In the genomic region with DNA sequence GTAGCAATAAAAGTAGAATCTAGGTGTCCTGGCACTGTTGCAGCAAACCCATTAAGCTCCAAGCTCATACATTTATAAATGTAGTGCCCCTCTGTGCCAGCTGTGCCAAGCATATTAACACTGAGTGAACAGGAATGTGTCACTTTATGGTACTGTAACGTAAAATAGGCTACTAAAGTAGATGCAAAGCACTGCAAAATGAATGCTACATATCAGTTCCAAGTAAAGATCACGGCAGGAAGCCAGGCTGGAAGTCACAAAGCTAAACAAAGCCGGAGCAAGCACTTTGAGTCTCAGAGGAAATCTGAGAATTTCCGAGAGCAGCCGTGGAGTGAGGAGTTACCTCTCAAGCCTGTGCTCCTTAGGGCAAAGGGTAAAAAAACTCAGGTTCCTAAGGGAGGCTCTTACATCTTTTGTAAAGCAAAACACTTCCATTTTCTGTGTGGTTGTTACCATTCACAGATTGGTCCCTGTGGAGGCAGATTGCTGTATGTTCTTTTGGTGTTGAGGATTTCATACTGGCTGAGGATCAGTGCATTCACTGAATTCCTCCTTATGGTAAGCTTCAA, we compare ENCODE assay signal across 13 cellular contexts.
DNase-seq lines count a peak whose midpoint lies in the region; ATAC-seq, FAIRE-seq and TF ChIP-seq lines count a peak whose summit lies in the region.
"Had no signal": no experiment of that assay in that cellular context is flagged by ENCODE, and none has a peak within 500 bp of the region (broad histone marks: within the 10 kb centered on the region; RNA-seq: fewer than 3 reads in every experiment).

No MANE protein-coding gene starts in this region.

- H3K9ac ChIP-seq in neuronal stem cell (ENCODE audit: low read depth, low read length, poor library complexity) = no peak overlapping the region

- TF ChIP-seq CTCF in astrocyte of the spinal cord (IDR thresholded peaks at IDR 0.05; ENCODE audit: low read depth, low read length) (no peak), natural killer cell (IDR thresholded peaks at IDR 0.05) (no peak)

- no peaks in the 10 kb centered on the region for H3K4me1 Mint-ChIP-seq in natural killer cell
- H3K4me1 Mint-ChIP-seq: stimulated activated effector memory CD8-positive, alpha-beta T cell treated with anti-CD3 and anti-CD28 coated beads, Interleukin-12 subunit alpha, Interleukin-12 subunit beta, amount 100 ng/mL, for 72 hours had no signal

- H3K9me3 Mint-ChIP-seq in natural killer cell = no peaks in the 10 kb centered on the region
- H3K9me3 Mint-ChIP-seq: stimulated activated effector memory CD8-positive, alpha-beta T cell treated with anti-CD3 and anti-CD28 coated beads, Interleukin-12 subunit alpha, Interleukin-12 subunit beta, amount 100 ng/mL, for 72 hours had no signal

- H3K36me3 Mint-ChIP-seq in natural killer cell = no peaks in the 10 kb centered on the region

- WGBS in neuronal stem cell (ENCODE audit: extremely low coverage in 2 of 2, insufficient read length in 2 of 2, insufficient replicate concordance in 1 of 2), 2 donors = no CpG with 5 or more reads among the region's 5 CpGs

- no peak overlapping the region for H3K18ac ChIP-seq in neuronal stem cell (ENCODE audit: low read length)

- no peak overlapping the region for H3K27ac Mint-ChIP-seq in natural killer cell
- H3K27ac Mint-ChIP-seq: stimulated activated effector memory CD8-positive, alpha-beta T cell treated with anti-CD3 and anti-CD28 coated beads, Interleukin-12 subunit alpha, Interleukin-12 subunit beta, amount 100 ng/mL, for 72 hours had no signal

- H3K4me3 ChIP-seq in astrocyte of the spinal cord (ENCODE audit: low read depth, low read length) (no peak overlapping the region), neuronal stem cell (ENCODE audit: low read length in 2 of 2) (no peak overlapping the region)

- TF ChIP-seq POLR2A in GM12892 (IDR thresholded peaks at IDR 0.05; ENCODE audit: low read depth, low read length) = no peak

- H3K9me3 ChIP-seq in neuronal stem cell (replicated peaks in 1 of 2; ENCODE audit: control insufficient read depth in 2 of 2, insufficient read depth in 1 of 2, low read depth in 1 of 2, low read length in 2 of 2) = no peaks in the 10 kb centered on the region

- no peak overlapping the region for H3K4ac ChIP-seq in neuronal stem cell (ENCODE audit: low read length)

- intact Hi-C loops in left ventricle myocardium superior (cut with micrococcal nuclease) = no loop called here
- intact Hi-C loops in natural killer cell (cut with micrococcal nuclease) = no loop called here

- no peak overlapping the region for H3K4me2 ChIP-seq in neuronal stem cell (ENCODE audit: insufficient read depth, low read length, poor library complexity, severe bottlenecking)

- H3K27me3 Mint-ChIP-seq in natural killer cell (ENCODE audit: low read depth in 2 of 2) = no peaks in the 10 kb centered on the region

- no peak overlapping the region for H3K4me3 Mint-ChIP-seq in natural killer cell
- H3K4me3 Mint-ChIP-seq: stimulated activated effector memory CD8-positive, alpha-beta T cell treated with anti-CD3 and anti-CD28 coated beads, Interleukin-12 subunit alpha, Interleukin-12 subunit beta, amount 100 ng/mL, for 72 hours had no signal

- H4K8ac ChIP-seq in neuronal stem cell (ENCODE audit: low read depth, low read length) = no peak overlapping the region

- no peak overlapping the region for H3K14ac ChIP-seq in neuronal stem cell (ENCODE audit: low read length)

- no peaks in the 10 kb centered on the region for H3K27me3 ChIP-seq in neuronal stem cell (ENCODE audit: control insufficient read depth in 3 of 3, insufficient read depth in 3 of 3, low read depth in 1 of 3, low read length in 3 of 3)

- no peak overlapping the region for H4K91ac ChIP-seq in neuronal stem cell (ENCODE audit: low read depth, low read length, poor library complexity)

- no peak overlapping the region for H2BK120ac ChIP-seq in neuronal stem cell (ENCODE audit: low read depth, low read length)

- H2BK5ac ChIP-seq in neuronal stem cell (ENCODE audit: low read length) = no peak overlapping the region

- FAIRE-seq in GM12892 (lab: Jason Lieb, UNC) = no peak
- FAIRE-seq: RCC 7860 had no signal

- peak overlapping the region; percentile 32 for H3K27ac ChIP-seq in neuronal stem cell (replicated peaks; ENCODE audit: low read length)

- peak; percentile 88 for DNase-seq in DMS79 (lab: John Stamatoyannopoulos, UW)
- peak; percentile 25 for DNase-seq in astrocyte of the spinal cord (ENCODE audit: low read depth, low spot score)
- DNase-seq in left ventricle myocardium superior = no peak
- peak; percentile 32 for DNase-seq in neuronal stem cell (ENCODE audit: low spot score)
- DNase-seq in GM12892 (ENCODE audit: insufficient read length) = no peak
- DNase-seq in natural killer cell = no peak
- DNase-seq: amniotic stem cell, C1 segment of cervical spinal cord, NCI-H187 treated with DMSO at 0.1 percent for 48 hours had no signal

- no peak overlapping the region for H3K23ac ChIP-seq in neuronal stem cell (ENCODE audit: low read depth, low read length, poor library complexity)

- peaks cover 13 to 22% of the 10 kb centered on the region in 2 donors for H3K4me1 ChIP-seq in neuronal stem cell (ENCODE audit: control insufficient read depth in 2 of 2, insufficient read depth in 1 of 2, low read depth in 1 of 2, low read length in 2 of 2)

- in situ Hi-C loops in astrocyte of the spinal cord (cut with HindIII; ENCODE audit: low sequenced_read_pairs) = no loop called here

- ATAC-seq in left ventricle myocardium superior (peak; percentile 66), GM18909 (IDR thresholded peaks at IDR 0.05; ENCODE audit: poor library complexity, unreplicated experiment) (no peak), HG03439 (IDR thresholded peaks at IDR 0.05; ENCODE audit: unreplicated experiment) (no peak), natural killer cell (no peak)
- ATAC-seq: stimulated activated effector memory CD8-positive, alpha-beta T cell treated with anti-CD3 and anti-CD28 coated beads, Interleukin-12 subunit alpha, Interleukin-12 subunit beta, amount 100 ng/mL, for 72 hours had no signal

- H3K36me3 ChIP-seq in neuronal stem cell (replicated peaks in 1 of 2; ENCODE audit: control insufficient read depth in 2 of 2, insufficient read depth in 2 of 2, low read length in 2 of 2) = peaks cover 0 to 12% of the 10 kb centered on the region in 2 donors

- no peak overlapping the region for H2BK15ac ChIP-seq in neuronal stem cell (ENCODE audit: low read length)

- H2AFZ ChIP-seq in neuronal stem cell (ENCODE audit: low read length) = peak overlapping the region; percentile 17

- H3K79me1 ChIP-seq in neuronal stem cell (ENCODE audit: low read depth, low read length) = no peaks in the 10 kb centered on the region

- H2BK12ac ChIP-seq in neuronal stem cell (ENCODE audit: low read length) = no peak overlapping the region

- H2AK5ac ChIP-seq in neuronal stem cell (ENCODE audit: low read depth, low read length) = no peak overlapping the region

Comparison
In these comparisons a context has a peak if more than half of its experiments do, and no peak if none do; other contexts are left out.
1. DNase-seq: peak in DMS79 (single experiment), astrocyte of the spinal cord (single experiment) and neuronal stem cell (single experiment); none in left ventricle myocardium superior (single experiment), GM12892 (single experiment) and natural killer cell (single experiment).